Comparison of ENCODE assay signal across 8 cellular contexts in the genomic region with DNA sequence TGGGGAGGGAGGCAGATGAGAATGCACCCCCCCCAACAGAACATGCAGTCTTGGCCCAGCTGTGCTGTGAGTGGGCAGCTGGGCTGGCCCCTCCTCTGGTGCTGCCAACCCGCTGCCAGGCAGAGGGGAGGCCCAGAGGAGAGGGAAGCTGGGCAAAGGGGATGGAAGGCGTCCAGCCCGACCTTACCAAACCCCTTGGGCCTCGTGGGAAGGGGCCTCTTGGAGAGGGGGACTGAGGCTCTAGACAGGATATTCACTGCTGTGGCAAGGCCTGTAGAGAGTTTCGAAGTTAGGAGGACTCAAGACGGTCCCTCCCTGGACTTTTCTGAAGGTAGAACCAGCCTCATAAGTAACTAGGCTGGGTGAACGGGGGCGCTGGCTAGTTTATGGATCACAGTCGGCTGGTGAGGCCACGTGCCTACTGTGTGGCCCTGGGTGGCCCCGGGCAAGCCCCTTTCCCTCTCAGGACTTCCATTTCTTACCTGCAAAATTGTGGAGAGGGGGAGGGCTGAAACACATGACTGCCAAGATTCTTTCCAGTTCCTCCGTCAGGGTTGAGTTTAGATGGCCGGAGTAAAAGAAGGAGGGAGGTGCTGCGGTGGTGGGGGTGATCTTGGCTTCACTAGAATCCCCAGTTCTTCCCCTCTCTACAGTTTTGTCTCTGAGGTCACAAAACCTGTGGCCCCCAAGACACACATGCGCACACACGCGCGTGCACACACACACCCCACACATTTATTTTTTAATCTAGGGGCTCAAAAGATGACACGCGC. TPM values are rescaled to one million over a fixed set of nuclear protein-coding genes. Genes with fewer than 3 reads are reported as not detected.
DNase-seq lines count a peak whose midpoint lies in the region; ATAC-seq and TF ChIP-seq lines count a peak whose summit lies in the region.

No MANE protein-coding gene starts in this region.

- peaks cover 56% of the 10 kb centered on the region for H3K4me1 Mint-ChIP-seq in CD4-positive, alpha-beta T cell (ENCODE audit: low read depth)
- peaks cover 50% of the 10 kb centered on the region for H3K4me1 Mint-ChIP-seq in activated CD4-positive, alpha-beta T cell treated with anti-CD3 and anti-CD28 coated beads, Interleukin-2, amount 10 ng/mL, durations not matched to agents 24 days and 14 days
- peaks cover 3% of the 10 kb centered on the region for H3K4me1 Mint-ChIP-seq in endodermal cell

- peak overlapping the region; percentile 92 for H3K4me3 Mint-ChIP-seq in CD4-positive, alpha-beta T cell
- H3K4me3 Mint-ChIP-seq in activated CD4-positive, alpha-beta T cell treated with anti-CD3 and anti-CD28 coated beads, Interleukin-2, amount 10 ng/mL, durations not matched to agents 24 days and 14 days = peak overlapping the region; percentile 89
- H3K4me3 Mint-ChIP-seq in endodermal cell = peak overlapping the region; percentile 48

- H3K4me3 ChIP-seq in endodermal cell (ENCODE audit: low read length) = peak overlapping the region; percentile 73
- H3K4me3 ChIP-seq in mucosa of descending colon = peak overlapping the region; percentile 31

- peak overlapping the region; percentile 95 for H3K27ac Mint-ChIP-seq in CD4-positive, alpha-beta T cell
- peak overlapping the region; percentile 92 for H3K27ac Mint-ChIP-seq in activated CD4-positive, alpha-beta T cell treated with anti-CD3 and anti-CD28 coated beads, Interleukin-2, amount 10 ng/mL, durations not matched to agents 24 days and 14 days
- H3K27ac Mint-ChIP-seq in endodermal cell = no peak overlapping the region

- intact Hi-C loops in CD4-positive, alpha-beta T cell (cut with DNase I, micrococcal nuclease) = loop anchor here (1.0 to 2.0 kb wide), 5 partner anchors 10 to 65 kb away; no protein-coding TSS in a partner anchor
- intact Hi-C loops in activated CD4-positive, alpha-beta T cell treated with anti-CD3 and anti-CD28 coated beads, Interleukin-2, amount 10 ng/mL, durations not matched to agents 24 days and 14 days (cut with micrococcal nuclease) = loop anchor here (1.0 to 2.0 kb wide), 5 partner anchors 10 to 107 kb away; partner anchors contain the start of gene KCNH4
- intact Hi-C loops in mucosa of descending colon (cut with DNase I, micrococcal nuclease) = no loop called here

- H3K36me3 Mint-ChIP-seq in CD4-positive, alpha-beta T cell (ENCODE audit: low read depth) = peaks cover 35% of the 10 kb centered on the region
- peaks cover 61% of the 10 kb centered on the region for H3K36me3 Mint-ChIP-seq in activated CD4-positive, alpha-beta T cell treated with anti-CD3 and anti-CD28 coated beads, Interleukin-2, amount 10 ng/mL, durations not matched to agents 24 days and 14 days (ENCODE audit: low read depth)
- no peaks in the 10 kb centered on the region for H3K36me3 Mint-ChIP-seq in endodermal cell (ENCODE audit: low read depth)

- H3K27me3 Mint-ChIP-seq in CD4-positive, alpha-beta T cell = no peaks in the 10 kb centered on the region
- H3K27me3 Mint-ChIP-seq in activated CD4-positive, alpha-beta T cell treated with anti-CD3 and anti-CD28 coated beads, Interleukin-2, amount 10 ng/mL, durations not matched to agents 24 days and 14 days = no peaks in the 10 kb centered on the region
- peaks cover 37% of the 10 kb centered on the region for H3K27me3 Mint-ChIP-seq in endodermal cell (ENCODE audit: insufficient read depth)

- no peaks in the 10 kb centered on the region for H3K9me3 Mint-ChIP-seq in CD4-positive, alpha-beta T cell
- H3K9me3 Mint-ChIP-seq in activated CD4-positive, alpha-beta T cell treated with anti-CD3 and anti-CD28 coated beads, Interleukin-2, amount 10 ng/mL, durations not matched to agents 24 days and 14 days = no peaks in the 10 kb centered on the region
- no peaks in the 10 kb centered on the region for H3K9me3 Mint-ChIP-seq in endodermal cell

- CTCF ChIA-PET in CD4-positive, alpha-beta T cell (lab: Charles Lee) = interaction anchor here (0.8 to 3.3 kb wide), 12 partner anchors 10 to 65 kb away, joined by 3 to 20 read pairs (median 4); no protein-coding TSS in a partner anchor

- peak overlapping the region; percentile 11 for H3K9ac ChIP-seq in endodermal cell (ENCODE audit: extremely low read depth, low read length, poor library complexity, severe bottlenecking)

- DNase-seq in CD4-positive, alpha-beta T cell = peak in 8 of 10 experiments; percentile 20 to 48 (median 28)
- peak; percentile 79 for DNase-seq in activated CD4-positive, alpha-beta T cell treated with anti-CD3 and anti-CD28 coated beads, Interleukin-2, amount 10 ng/mL, durations not matched to agents 24 days and 14 days
- peak; percentile 55 for DNase-seq in endodermal cell
- DNase-seq in mucosa of descending colon = peak; percentile 53 to 77 (median 59)
- DNase-seq in substantia nigra (lab: John Stamatoyannopoulos, UW) = peak in 41 of 49 donors; percentile 12 to 76 (median 55)
- DNase-seq in NCI-H187 treated with DMSO at 0.1 percent for 48 hours (lab: John Stamatoyannopoulos, UW) = no peak
- no peak for DNase-seq in NCI-H187 (lab: John Stamatoyannopoulos, UW)

- H3K36me3 ChIP-seq in endodermal cell (ENCODE audit: control insufficient read depth, insufficient read depth, low read length) (no peaks in the 10 kb centered on the region), mucosa of descending colon (ENCODE audit: low read depth) (no peaks in the 10 kb centered on the region)

- TF ChIP-seq CTCF in CD4-positive, alpha-beta T cell (IDR thresholded peaks at IDR 0.05) = no peak
- TF ChIP-seq CTCF in endodermal cell (conservative IDR thresholded peaks at IDR 0.05) = no peak
- TF ChIP-seq CTCF in mucosa of descending colon (IDR thresholded peaks at IDR 0.05) = no peak

- no peaks in the 10 kb centered on the region for H3K4me1 ChIP-seq in endodermal cell (ENCODE audit: control insufficient read depth, insufficient read depth, low read length)
- peaks cover 9% of the 10 kb centered on the region for H3K4me1 ChIP-seq in mucosa of descending colon (ENCODE audit: low read depth)

- no peaks in the 10 kb centered on the region for H3K27me3 ChIP-seq in CD4-positive, alpha-beta T cell (ENCODE audit: control insufficient read depth, insufficient read depth, low read length)
- peaks cover 45% of the 10 kb centered on the region for H3K27me3 ChIP-seq in endodermal cell (ENCODE audit: control insufficient read depth, insufficient read depth, low read length, poor library complexity, severe bottlenecking)

- POLR2A ChIA-PET in CD4-positive, alpha-beta T cell (lab: Charles Lee) = interaction anchor here (0.8 to 6.6 kb wide), 16 partner anchors 12 to 321 kb away, joined by 3 to 137 read pairs (median 5); partner anchors contain the start of genes DNAJC7, KCNH4, NAGLU and STAT3

- peak overlapping the region; percentile 89 for H3K27ac ChIP-seq in CD4-positive, alpha-beta T cell (ENCODE audit: low read depth, low read length)
- H3K27ac ChIP-seq in endodermal cell (ENCODE audit: low read depth, low read length) (no peak overlapping the region), substantia nigra (ENCODE audit: low read depth, low read length, poor library complexity, severe bottlenecking) (peak overlapping the region; percentile 76)

- WGBS in endodermal cell (ENCODE audit: insufficient coverage in 1 of 2, insufficient read length in 1 of 2), 2 experiments = 80 to 86% methylated on average over 9 to 19 of the region's 20 CpGs

- no peaks in the 10 kb centered on the region for H3K9me3 ChIP-seq in CD4-positive, alpha-beta T cell (ENCODE audit: control insufficient read depth, low read length)
- no peaks in the 10 kb centered on the region for H3K9me3 ChIP-seq in endodermal cell (ENCODE audit: control insufficient read depth, low read length)
- no peaks in the 10 kb centered on the region for H3K9me3 ChIP-seq in mucosa of descending colon

- ATAC-seq in CD4-positive, alpha-beta T cell (ENCODE audit: poor library complexity) = peak; percentile 18
- ATAC-seq in HG02938 (IDR thresholded peaks at IDR 0.05; ENCODE audit: unreplicated experiment) = peak; percentile 20
- ATAC-seq in mucosa of descending colon = peak; percentile 11

RNA-seq across cellular contexts. Expression of gene STAT5A, which starts 0.8 kb away (rescaled TPM):
- total RNA-seq in CD4-positive, alpha-beta T cell = 100 to 1,000 TPM; 141 to 150 TPM
- 346 and 348 TPM in 2 replicates for total RNA-seq in activated CD4-positive, alpha-beta T cell treated with anti-CD3 and anti-CD28 coated beads, Interleukin-2, amount 10 ng/mL, durations not matched to agents 24 days and 14 days
- total RNA-seq in endodermal cell = 1 to 10 TPM; 3.5 to 4.8 TPM
- 2.5 TPM for polyA plus RNA-seq in endodermal cell (2013, experiment 1 of 2)
- 2.2 TPM for polyA plus RNA-seq in endodermal cell (2013, experiment 2 of 2)
- total RNA-seq in mucosa of descending colon = 10 to 100 TPM; 26.4 to 53.7 (median 29.7) TPM

RNA-seq across cellular contexts. Expression of gene STAT5B, which starts 11.3 kb away (rescaled TPM):
- 100 to 1,000 TPM in 1 of 2 experiments, 10 to 100 TPM in 1; 99.4 to 104 TPM for total RNA-seq in CD4-positive, alpha-beta T cell
- 184 and 189 TPM in 2 replicates for total RNA-seq in activated CD4-positive, alpha-beta T cell treated with anti-CD3 and anti-CD28 coated beads, Interleukin-2, amount 10 ng/mL, durations not matched to agents 24 days and 14 days
- total RNA-seq in endodermal cell (10 to 100 TPM; 35.7 to 51.4 TPM), mucosa of descending colon (10 to 100 TPM; 30.1 to 93.0 (median 32.2) TPM)
- polyA plus RNA-seq in endodermal cell (2013, experiment 1 of 2) = 49.5 TPM
- 41.3 TPM for polyA plus RNA-seq in endodermal cell (2013, experiment 2 of 2)

Comparison
In these comparisons a context has a peak if more than half of its experiments do, and no peak if none do; other contexts are left out.
1. DNase-seq: peak in CD4-positive, alpha-beta T cell (8 of 10), activated CD4-positive, alpha-beta T cell treated with anti-CD3 and anti-CD28 coated beads, Interleukin-2, amount 10 ng/mL, durations not matched to agents 24 days and 14 days (single experiment), endodermal cell (single experiment), mucosa of descending colon (3 of 3) and substantia nigra (41 of 49); none in NCI-H187 treated with DMSO at 0.1 percent for 48 hours (single experiment) and NCI-H187 (0 of 2).
2. RNA of gene STAT5A, which starts 0.8 kb away (total RNA-seq): 346 to 348 TPM in activated CD4-positive, alpha-beta T cell treated with anti-CD3 and anti-CD28 coated beads, Interleukin-2, amount 10 ng/mL, durations not matched to agents 24 days and 14 days, 141 to 150 TPM in CD4-positive, alpha-beta T cell and 26.4 to 53.7 TPM in mucosa of descending colon; 3.5 to 4.8 TPM in endodermal cell; every median in the first group is over 4 times any median in the second.
3. intact Hi-C loops: an anchor here in CD4-positive, alpha-beta T cell (1.0 to 2.0 kb wide) and activated CD4-positive, alpha-beta T cell treated with anti-CD3 and anti-CD28 coated beads, Interleukin-2, amount 10 ng/mL, durations not matched to agents 24 days and 14 days (1.0 to 2.0 kb wide); none called in mucosa of descending colon.
4. Peak in every context shown above with its lines, with median percentiles within 50 percentile points of each other: ATAC-seq and H3K4me3 Mint-ChIP-seq.